19 cellular contexts compared by ENCODE assay signal in genomic region chr15:41941644-41942415, GRCh38. TPM values are rescaled to one million over a fixed set of nuclear protein-coding genes. Genes with fewer than 3 reads are reported as not detected.
DNase-seq lines count a peak whose midpoint lies in the region; ATAC-seq, FAIRE-seq and TF ChIP-seq lines count a peak whose summit lies in the region.
"Had no signal": no experiment of that assay in that cellular context is flagged by ENCODE, and none has a peak within 500 bp of the region (broad histone marks: within the 10 kb centered on the region; RNA-seq: fewer than 3 reads in every experiment).

No MANE protein-coding gene starts in this region.

- no peak overlapping the region for H2AFZ ChIP-seq in HCT116 (ENCODE audit: low read depth, low read length, poor library complexity, severe bottlenecking)
- no peak overlapping the region for H2AFZ ChIP-seq in GM12878 (ENCODE audit: control insufficient read depth, low read depth, low read length)
- H2AFZ ChIP-seq in mesenchymal stem cell (ENCODE audit: low read depth, low read length): no peak overlapping the region
- H2AFZ ChIP-seq: PC-9 had no signal

- TSS peak; percentile 4 for BruUV-seq in HCT116 (replicated peaks; lab: Mats Ljungman, UMichigan)
- BruUV-seq in GM12878 (replicated peaks; lab: Mats Ljungman, UMichigan): TSS peak; percentile 3

- H3K9ac ChIP-seq in HCT116 (ENCODE audit: low read length): peak overlapping the region; percentile 30
- H3K9ac ChIP-seq in GM12878 (ENCODE audit: control insufficient read depth, insufficient read depth, low read length): no peak overlapping the region
- no peak overlapping the region for H3K9ac ChIP-seq in mesenchymal stem cell (ENCODE audit: low read length)

- peak overlapping the region in 1 of 2 experiments; percentile 35 for H3K4ac ChIP-seq in mesenchymal stem cell (ENCODE audit: low read depth in 1 of 2, low read length in 2 of 2)

- H3K14ac ChIP-seq in mesenchymal stem cell (ENCODE audit: low read length in 2 of 2): peak overlapping the region in 1 of 2 experiments; percentile 81

- H3K4me3 ChIP-seq in HCT116 (replicated peaks in 1 of 2; ENCODE audit: low read depth in 1 of 2, low read length in 2 of 2) (no peak overlapping the region), GM12878 (no peak overlapping the region), mesenchymal stem cell (ENCODE audit: insufficient read depth in 1 of 2, low read depth in 1 of 2, low read length in 2 of 2) (no peak overlapping the region), prostate gland (no peak overlapping the region)
- H3K4me3 ChIP-seq: BLaER1 treated with 17β-estradiol and CSF1 and Interleukin-3, amounts not matched to agents 10 nM and 100 nM; PC-9 had no signal

- 96% methylated on average over 22 of the region's 22 CpGs for WGBS in GM12878 (ENCODE audit: insufficient coverage, insufficient replicate concordance, low lambda C conversion rate, missing lambda C conversion rate)
- WGBS in mesenchymal stem cell: 92% methylated on average over 20 of the region's 22 CpGs
- WGBS in prostate gland: 86% methylated on average over 22 of the region's 22 CpGs

- H3K79me2 ChIP-seq in HCT116 (ENCODE audit: insufficient read depth, low read length): peaks cover 47% of the 10 kb centered on the region; the same call in 1 of the 2 replicates
- peaks cover 12% of the 10 kb centered on the region for H3K79me2 ChIP-seq in GM12878 (ENCODE audit: control insufficient read depth, insufficient read depth, low read length)

- H3K18ac ChIP-seq in mesenchymal stem cell (ENCODE audit: low read depth in 1 of 2, low read length in 2 of 2): peak overlapping the region in 1 of 2 experiments; percentile 64

- H3K36me3 ChIP-seq in HCT116 (ENCODE audit: control insufficient read depth in 1 of 2, insufficient read depth in 2 of 2, low read length in 2 of 2): peaks cover 0 to 7% of the 10 kb centered on the region in 2 experiments; a peak in 1 of 4 replicates
- H3K36me3 ChIP-seq in GM12878 (ENCODE audit: control insufficient read depth in 2 of 2, insufficient read depth in 2 of 2, low read length in 1 of 2): peaks cover 29 to 58% of the 10 kb centered on the region in 2 experiments
- peaks cover 5 to 40% of the 10 kb centered on the region in 2 experiments for H3K36me3 ChIP-seq in mesenchymal stem cell (ENCODE audit: control insufficient read depth in 1 of 2, insufficient read depth in 2 of 2, low read depth in 1 of 2, low read length in 2 of 2)
- no peaks in the 10 kb centered on the region for H3K36me3 ChIP-seq in prostate gland

- ATAC-seq in HCT116 (no peak), GM12878 (no peak)
- no peak for ATAC-seq in activated CD4-positive, CD25-positive, alpha-beta regulatory T cell treated with anti-CD3 and anti-CD28 coated beads, Interleukin-2, amount 50 U/mL, for 24 hours
- ATAC-seq: sciatic nerve; stimulated activated naive CD8-positive, alpha-beta T cell treated with anti-CD3 and anti-CD28 coated beads, Interleukin-15, Interleukin-2, amounts not matched to agents 100 U/mL and 50 U/mL, for 24 hours; T-cell had no signal

- in situ Hi-C loops in GM12878 (cut with MboI): no loop called here

- no peak for TF ChIP-seq RAD21 in HCT116 (IDR thresholded peaks at IDR 0.05; ENCODE audit: low read depth)
- TF ChIP-seq RAD21 in GM12878 (IDR thresholded peaks at IDR 0.05; ENCODE audit: insufficient read depth, low read depth, low read length): no peak

- H2BK15ac ChIP-seq in mesenchymal stem cell (ENCODE audit: low read depth, poor library complexity, severe bottlenecking): peak overlapping the region; percentile 56

- H3K27me3 ChIP-seq in HCT116 (ENCODE audit: insufficient read depth, low read length): no peaks in the 10 kb centered on the region
- no peaks in the 10 kb centered on the region for H3K27me3 ChIP-seq in GM12878 (replicated peaks in 1 of 2; ENCODE audit: control insufficient read depth in 2 of 2, insufficient read depth in 2 of 2, low read length in 1 of 2)
- no peaks in the 10 kb centered on the region for H3K27me3 ChIP-seq in mesenchymal stem cell (ENCODE audit: control insufficient read depth in 1 of 2, insufficient read depth in 1 of 2, low read length in 2 of 2)
- no peaks in the 10 kb centered on the region for H3K27me3 ChIP-seq in prostate gland (replicated peaks; ENCODE audit: insufficient read depth)
- H3K27me3 ChIP-seq: BLaER1 treated with 17β-estradiol and CSF1 and Interleukin-3, amounts not matched to agents 10 nM and 100 nM had no signal

- peak overlapping the region; percentile 73 to 80 for H2BK12ac ChIP-seq in mesenchymal stem cell (ENCODE audit: low read length in 2 of 2)

- H2BK5ac ChIP-seq in mesenchymal stem cell (ENCODE audit: low read depth, low read length, poor library complexity, severe bottlenecking): peak overlapping the region; percentile 77

- peak overlapping the region; percentile 100 for H2AK5ac ChIP-seq in mesenchymal stem cell (ENCODE audit: low read length, severe bottlenecking)

- H3K4me1 ChIP-seq in HCT116 (ENCODE audit: control insufficient read depth in 1 of 2, insufficient read depth in 2 of 2, low read length in 2 of 2) (peaks cover 40 to 93% of the 10 kb centered on the region in 2 experiments), GM12878 (ENCODE audit: control insufficient read depth, insufficient read depth, low read length) (peaks cover 6% of the 10 kb centered on the region), mesenchymal stem cell (ENCODE audit: control insufficient read depth, insufficient read depth, low read depth, low read length) (peaks cover 56% of the 10 kb centered on the region), prostate gland (replicated peaks) (no peaks in the 10 kb centered on the region)

- peak overlapping the region; percentile 72 for H4K8ac ChIP-seq in mesenchymal stem cell (ENCODE audit: low read length)

- no peaks in the 10 kb centered on the region for H3K9me3 ChIP-seq in HCT116 (ENCODE audit: control insufficient read depth in 1 of 2, insufficient read depth in 1 of 2, low read depth in 1 of 2, low read length in 2 of 2)
- H3K9me3 ChIP-seq in GM12878 (replicated peaks; ENCODE audit: control insufficient read depth, insufficient read depth, low read length): no peaks in the 10 kb centered on the region
- no peaks in the 10 kb centered on the region for H3K9me3 ChIP-seq in mesenchymal stem cell (ENCODE audit: control insufficient read depth, low read length)
- H3K9me3 ChIP-seq in prostate gland: no peaks in the 10 kb centered on the region
- H3K9me3 ChIP-seq: BLaER1 treated with 17β-estradiol and CSF1 and Interleukin-3, amounts not matched to agents 10 nM and 100 nM had no signal

- no peak for TF ChIP-seq POLR2A in HCT116 (IDR thresholded peaks at IDR 0.05; ENCODE audit: borderline replicate concordance, extremely low read depth, insufficient read depth, insufficient read length)
- TF ChIP-seq POLR2A in GM12878 (IDR thresholded peaks at IDR 0.05; ENCODE audit: low read depth, low read length): no peak
- no peak for TF ChIP-seq POLR2A in prostate gland (IDR thresholded peaks at IDR 0.05)

- RAD21 ChIA-PET in HCT116 (lab: Charles Lee; ENCODE audit: low non-redundant PET in 1 of 2, low total read pairs in 2 of 2, uncharacterized antibody in 2 of 2, unreplicated experiment in 2 of 2): no interaction called here
- RAD21 ChIA-PET in GM12878 (lab: Charles Lee; ENCODE audit: unreplicated experiment): no interaction called here

- POLR2A ChIA-PET in HCT116 (lab: Charles Lee) (interaction anchor here (0.8 to 1.6 kb wide), 3 partner anchors 29 to 47 kb away, joined by 3 to 7 read pairs (median 7); partner anchors contain the start of gene EHD4), GM12878 (lab: Charles Lee) (interaction anchor here (1.1 kb wide), 1 partner anchor 168 kb away, joined by 3 read pairs; the partner anchor contains the start of gene MAPKBP1)

- peak overlapping the region; percentile 70 for H4K91ac ChIP-seq in mesenchymal stem cell (ENCODE audit: low read length)

- no peaks in the 10 kb centered on the region for H3K9me2 ChIP-seq in HCT116 (ENCODE audit: insufficient read depth)

- SMC1A ChIA-PET in GM12878 (lab: Charles Lee; ENCODE audit: uncharacterized antibody, unreplicated experiment): interaction anchor here (1.2 to 1.3 kb wide), 3 partner anchors 12 to 16 kb away, joined by 3 read pairs; no protein-coding TSS in a partner anchor

- DNase-seq in DMS79 (lab: John Stamatoyannopoulos, UW) (peak; percentile 46), HCT116 (ENCODE audit: low read depth, low spot score) (no peak), GM12878 (ENCODE audit: low read depth, low spot score) (no peak), mesenchymal stem cell (no peak), glomerular visceral epithelial cell (ENCODE audit: extremely low spot score) (no peak), NCI-H446 treated with DMSO at 0.1 percent for 48 hours (lab: John Stamatoyannopoulos, UW) (no peak), prostate gland (ENCODE audit: low spot score) (no peak)
- DNase-seq: effector CD8-positive, alpha-beta T cell; KBM-7; naive B cell; NCI-H1417 treated with DMSO at 0.1 percent for 48 hours; NCI-H510A treated with DMSO at 0.1 percent for 48 hours; PC-9; stimulated activated naive CD8-positive, alpha-beta T cell treated with anti-CD3 and anti-CD28 coated beads, Interleukin-15, Interleukin-2, amounts not matched to agents 100 U/mL and 50 U/mL, for 24 hours; T-cell had no signal

- H3K23ac ChIP-seq in mesenchymal stem cell (ENCODE audit: low read length in 2 of 2): no peak overlapping the region

- CTCF ChIA-PET in HCT116 (lab: Charles Lee) (interaction anchor here (0.6 kb wide), 1 partner anchor 37 kb away, joined by 3 read pairs; no protein-coding TSS in a partner anchor), GM12878 (lab: Yijun Ruan, JAX) (no interaction called here)

- H2BK120ac ChIP-seq in mesenchymal stem cell (ENCODE audit: low read depth, low read length): peak overlapping the region; percentile 67

- no peaks in the 10 kb centered on the region for H4K20me1 ChIP-seq in HCT116 (ENCODE audit: insufficient read depth)
- peaks cover 5% of the 10 kb centered on the region for H4K20me1 ChIP-seq in GM12878 (ENCODE audit: control insufficient read depth, insufficient read depth)

- intact Hi-C loops in HCT116 (cut with micrococcal nuclease) (no loop called here), GM12878 (cut with micrococcal nuclease; ENCODE audit: unreplicated experiment) (no loop called here), prostate gland (cut with DNase I) (no loop called here)

- TF ChIP-seq EP300 in GM12878 (IDR thresholded peaks at IDR 0.05; ENCODE audit: borderline replicate concordance in 1 of 2, control insufficient read depth in 1 of 2, low read depth in 2 of 2, low read length in 2 of 2): no peak

- TF ChIP-seq CTCF in HCT116 (IDR thresholded peaks at IDR 0.05 in 2 of 3, conservative IDR thresholded peaks at IDR 0.05 in 1 of 3; ENCODE audit: borderline replicate concordance in 1 of 3, insufficient read depth in 1 of 3, low read depth in 2 of 3, low read length in 2 of 3) (no peak), GM12878 (IDR thresholded peaks at IDR 0.05 in 2 of 3, conservative IDR thresholded peaks at IDR 0.05 in 1 of 3; ENCODE audit: control insufficient read depth in 2 of 3, extremely low read depth in 1 of 3, insufficient read depth in 1 of 3, low read depth in 3 of 3, low read length in 3 of 3) (no peak), prostate gland (IDR thresholded peaks at IDR 0.05) (no peak)

- H3K4me2 ChIP-seq in HCT116 (ENCODE audit: low read length) (peak overlapping the region; percentile 73), GM12878 (ENCODE audit: control insufficient read depth, insufficient read depth) (no peak overlapping the region), mesenchymal stem cell (ENCODE audit: low read length, poor library complexity, severe bottlenecking) (no peak overlapping the region)
- H3K4me2 ChIP-seq: PC-9 had no signal

- peaks cover 4% of the 10 kb centered on the region for H3K79me1 ChIP-seq in mesenchymal stem cell (replicated peaks; ENCODE audit: low read length, poor library complexity, severe bottlenecking)

- H3K27ac ChIP-seq in HCT116 (ENCODE audit: low read depth, low read length) (no peak overlapping the region), GM12878 (ENCODE audit: control insufficient read depth, insufficient read depth) (no peak overlapping the region), mesenchymal stem cell (ENCODE audit: low read length, poor library complexity, severe bottlenecking) (peak overlapping the region; percentile 99), prostate gland (no peak overlapping the region)
- H3K27ac ChIP-seq: PC-9 had no signal

- FAIRE-seq in GM12878 (lab: Jason Lieb, UNC): no peak
- FAIRE-seq: GM12891 had no signal

RNA-seq across cellular contexts. Expression of gene EHD4, which starts 30.5 kb away (rescaled TPM):
- total RNA-seq in HCT116 (2021; ENCODE audit: unreplicated experiment): 28.0 TPM
- 27.3 and 27.6 TPM in 2 replicates for polyA plus RNA-seq in HCT116 (2012)
- total RNA-seq in GM12878 (2013; cell fraction: nucleolus; rRNA removed): 41.9 and 43.4 TPM in 2 replicates
- total RNA-seq in GM12878 (2014; rRNA removed): 48.2 and 49.6 TPM in 2 replicates
- 24.3 and 26.0 TPM in 2 replicates for total RNA-seq in GM12878 (2014; rRNA removed; fragmentation: Illumina TruSeq; extraction: Trizol)
- 52.1 and 53.2 TPM in 2 replicates for total RNA-seq in GM12878 (2021)
- polyA plus RNA-seq in GM12878 (2011; ENCODE audit: low read depth): 15.6 TPM
- polyA plus RNA-seq in GM12878 (2011; rRNA removed): 25.6 and 42.2 TPM in 2 replicates
- 45.7 and 57.3 TPM in 2 replicates for polyA plus RNA-seq in GM12878 (2011; cell fraction: cytosol; rRNA removed)
- polyA plus RNA-seq in GM12878 (2011; cell fraction: nucleus; rRNA removed): 28.0 and 35.6 TPM in 2 replicates
- polyA plus RNA-seq in GM12878 (2012): 26.7 and 28.7 TPM in 2 replicates
- 18.9 and 29.3 TPM in 2 replicates for polyA plus RNA-seq in GM12878 (2014; fragmentation: Illumina TruSeq; extraction: Trizol)
- 1 to 10 TPM; 4.2 to 8.6 TPM for polyA plus RNA-seq in GM12878 (2014; fragmentation: Nextera tagmentation; extraction: Ambion mirVana)
- polyA plus RNA-seq in GM12878 (2014; rRNA removed): 47.3 and 50.1 TPM in 2 replicates
- polyA plus RNA-seq in GM12878 (2016; fragmentation: Nextera tagmentation; extraction: Ambion mirVana): 10 to 100 TPM; 60.7 to 62.9 TPM
- 50.8 and 76.6 TPM in 2 replicates for polyA minus RNA-seq in GM12878 (2011; rRNA and poly(A)+ RNA removed)
- polyA minus RNA-seq in GM12878 (2011; cell fraction: cytosol; rRNA and poly(A)+ RNA removed): 28.7 and 30.8 TPM in 2 replicates
- 36.1 and 67.5 TPM in 2 replicates for polyA minus RNA-seq in GM12878 (2011; cell fraction: nucleus; rRNA and poly(A)+ RNA removed)
- polyA plus RNA-seq in mesenchymal stem cell (2013, experiment 1 of 2): 16.3 TPM
- polyA plus RNA-seq in mesenchymal stem cell (2013, experiment 2 of 2): 16.0 TPM
- total RNA-seq in prostate gland: 10 to 100 TPM; 18.4 to 22.6 TPM

RNA-seq across cellular contexts. Expression of gene SPTBN5, which starts 48.0 kb away (rescaled TPM):
- total RNA-seq in HCT116 (2021; ENCODE audit: unreplicated experiment) (0.96 TPM), GM12878 (2014; rRNA removed) (0.06 and 0.44 TPM in 2 replicates), GM12878 (2014; rRNA removed; fragmentation: Illumina TruSeq; extraction: Trizol) (under 0.01 TPM in 1 of 2 replicates, not detected in the other), GM12878 (2021) (0.05 and 0.18 TPM in 2 replicates), prostate gland (1 to 10 TPM; 1.2 to 2.2 TPM)
- 0.76 and 0.90 TPM in 2 replicates for polyA plus RNA-seq in HCT116 (2012)
- total RNA-seq in GM12878 (2013; cell fraction: nucleolus; rRNA removed): 0.15 and 0.17 TPM in 2 replicates
- polyA plus RNA-seq in GM12878 (2011; ENCODE audit: low read depth): 0.04 TPM
- polyA plus RNA-seq in GM12878 (2011; rRNA removed) (0.01 and 0.03 TPM in 2 replicates), GM12878 (2014; fragmentation: Illumina TruSeq; extraction: Trizol) (0.01 TPM in 1 of 2 replicates, not detected in the other), GM12878 (2014; fragmentation: Nextera tagmentation; extraction: Ambion mirVana) (not detected), GM12878 (2014; rRNA removed) (0.06 and 0.10 TPM in 2 replicates), GM12878 (2016; fragmentation: Nextera tagmentation; extraction: Ambion mirVana) (not detected)
- polyA plus RNA-seq in GM12878 (2011; cell fraction: cytosol; rRNA removed): 0.01 and 0.02 TPM in 2 replicates
- polyA plus RNA-seq in GM12878 (2011; cell fraction: nucleus; rRNA removed): 0.29 and 0.57 TPM in 2 replicates
- 0.08 and 0.11 TPM in 2 replicates for polyA plus RNA-seq in GM12878 (2012)
- polyA minus RNA-seq in GM12878 (2011; rRNA and poly(A)+ RNA removed): 0.05 TPM in 1 of 2 replicates, not detected in the other
- not detected in 2 replicates for polyA minus RNA-seq in GM12878 (2011; cell fraction: cytosol; rRNA and poly(A)+ RNA removed)
- polyA minus RNA-seq in GM12878 (2011; cell fraction: nucleus; rRNA and poly(A)+ RNA removed): under 0.01 and 0.10 TPM in 2 replicates
- polyA plus RNA-seq in mesenchymal stem cell (2013, experiment 1 of 2): 0.32 TPM
- polyA plus RNA-seq in mesenchymal stem cell (2013, experiment 2 of 2): 0.29 TPM
